Comparison of ENCODE assay signal across 7 cellular contexts in the genomic region with DNA sequence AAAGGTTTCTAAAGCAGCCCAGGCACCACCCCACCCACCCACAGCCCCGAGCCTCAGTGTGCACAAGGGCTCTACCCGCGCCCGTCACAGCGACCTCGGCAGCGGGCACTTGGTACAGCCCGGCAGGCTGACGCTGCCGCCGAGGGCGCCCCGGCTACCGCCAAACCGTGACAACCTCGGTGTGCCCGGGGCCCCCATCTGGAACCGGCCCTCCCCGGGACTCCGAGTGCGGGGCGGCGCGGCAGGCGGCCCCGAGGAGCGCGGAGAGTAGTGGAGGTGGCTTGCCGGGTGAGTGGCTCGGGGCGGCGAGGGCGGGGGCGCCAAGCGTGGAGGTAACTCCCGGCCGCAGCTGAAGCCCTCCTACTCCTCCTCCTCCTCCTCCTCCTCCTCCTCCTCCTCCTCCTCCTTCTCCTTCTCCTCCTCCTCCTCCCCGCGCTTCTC. TPM values are rescaled to one million over a fixed set of nuclear protein-coding genes. Genes with fewer than 3 reads are reported as not detected.
DNase-seq lines count a peak whose midpoint lies in the region; ATAC-seq and TF ChIP-seq lines count a peak whose summit lies in the region.

Gene ISM1 (plus strand): TSS at position 418 of the 441 bp plus-strand sequence. CDS start 503 bp downstream, outside the sequence.

- H3K27me3 ChIP-seq in KMS-11 (ENCODE audit: insufficient read depth, low read depth) (no peaks in the 10 kb centered on the region), left ventricle myocardium inferior (ENCODE audit: low read depth) (peaks cover 87% of the 10 kb centered on the region), gastrocnemius medialis (peaks cover 29 to 41% (median 30%) of the 10 kb centered on the region in 3 donors)

- peak within 1 kb of the TSS; percentile 85 for H3K4me3 Mint-ChIP-seq in activated T-helper 2 cell treated with anti-CD3 and anti-CD28 coated beads, Interferon-gamma antibody, Interleukin-2, Interleukin-4, amounts not matched to agents 10 μg/mL and 5 μg/mL and 100 μg/mL, durations not matched to agents 14 hours and 24 hours and 36 hours (ENCODE audit: low read depth)

- no peaks in the 10 kb centered on the region for H3K9me3 ChIP-seq in left ventricle myocardium inferior (replicated peaks)
- no peaks in the 10 kb centered on the region for H3K9me3 ChIP-seq in gastrocnemius medialis

- peak; percentile 39 for DNase-seq in activated T-helper 2 cell treated with anti-CD3 and anti-CD28 coated beads, Interferon-gamma antibody, Interleukin-2, Interleukin-4, amounts not matched to agents 10 μg/mL and 5 μg/mL and 100 μg/mL, durations not matched to agents 14 hours and 24 hours and 36 hours (ENCODE audit: low spot score)
- no peak for DNase-seq in left ventricle myocardium inferior
- DNase-seq in gastrocnemius medialis: no peak
- DNase-seq in NCI-H2196 treated with DMSO at 0.1 percent for 48 hours (lab: John Stamatoyannopoulos, UW; ENCODE audit: unreplicated experiment): no peak

- H3K36me3 Mint-ChIP-seq in activated T-helper 2 cell treated with anti-CD3 and anti-CD28 coated beads, Interferon-gamma antibody, Interleukin-2, Interleukin-4, amounts not matched to agents 10 μg/mL and 5 μg/mL and 100 μg/mL, durations not matched to agents 14 hours and 24 hours and 36 hours (ENCODE audit: low read depth): peaks cover 7% of the 10 kb centered on the region

- peaks cover 24% of the 10 kb centered on the region for H3K4me1 Mint-ChIP-seq in activated T-helper 2 cell treated with anti-CD3 and anti-CD28 coated beads, Interferon-gamma antibody, Interleukin-2, Interleukin-4, amounts not matched to agents 10 μg/mL and 5 μg/mL and 100 μg/mL, durations not matched to agents 14 hours and 24 hours and 36 hours (ENCODE audit: low read depth)

- intact Hi-C loops in activated T-helper 2 cell treated with anti-CD3 and anti-CD28 coated beads, Interferon-gamma antibody, Interleukin-2, Interleukin-4, amounts not matched to agents 10 μg/mL and 5 μg/mL and 100 μg/mL, durations not matched to agents 14 hours and 24 hours and 36 hours (cut with micrococcal nuclease): loop anchor here (1.0 to 10.0 kb wide), 3 partner anchors 8 to 564 kb away; partner anchors contain the start of genes ESF1 and NDUFAF5
- intact Hi-C loops in left ventricle myocardium inferior (cut with micrococcal nuclease): no loop called here
- intact Hi-C loops in gastrocnemius medialis (cut with DNase I; ENCODE audit: low total_unique reads): no loop called here

- peaks cover 58% of the 10 kb centered on the region for H3K27me3 Mint-ChIP-seq in activated T-helper 2 cell treated with anti-CD3 and anti-CD28 coated beads, Interferon-gamma antibody, Interleukin-2, Interleukin-4, amounts not matched to agents 10 μg/mL and 5 μg/mL and 100 μg/mL, durations not matched to agents 14 hours and 24 hours and 36 hours (ENCODE audit: low read depth)

- no peaks in the 10 kb centered on the region for H3K79me2 ChIP-seq in KMS-11 (ENCODE audit: insufficient read depth, low read depth)

- H3K27ac Mint-ChIP-seq in activated T-helper 2 cell treated with anti-CD3 and anti-CD28 coated beads, Interferon-gamma antibody, Interleukin-2, Interleukin-4, amounts not matched to agents 10 μg/mL and 5 μg/mL and 100 μg/mL, durations not matched to agents 14 hours and 24 hours and 36 hours: peak within 1 kb of the TSS; percentile 39

- no peak for TF ChIP-seq POLR2A in gastrocnemius medialis (IDR thresholded peaks at IDR 0.05)

- H3K36me3 ChIP-seq in KMS-11 (ENCODE audit: insufficient read depth): no peaks in the 10 kb centered on the region
- H3K36me3 ChIP-seq in left ventricle myocardium inferior: no peaks in the 10 kb centered on the region
- no peaks in the 10 kb centered on the region for H3K36me3 ChIP-seq in gastrocnemius medialis

- H3K27ac ChIP-seq in KMS-11 (no peak within 1 kb of the TSS), left ventricle myocardium inferior (replicated peaks) (peak within 1 kb of the TSS; percentile 77), gastrocnemius medialis (peak within 1 kb of the TSS in 2 of 4 donors; percentile 21 to 37)

- ATAC-seq in GM19395 (IDR thresholded peaks at IDR 0.05; ENCODE audit: unreplicated experiment) (peak; percentile 27), gastrocnemius medialis (no peak), HG02798 (IDR thresholded peaks at IDR 0.05; ENCODE audit: poor library complexity, unreplicated experiment) (no peak)

- no peak within 1 kb of the TSS for H3K9ac ChIP-seq in KMS-11

- no peaks in the 10 kb centered on the region for H4K20me1 ChIP-seq in KMS-11 (ENCODE audit: insufficient read depth)

- no peak within 1 kb of the TSS for H3K4me3 ChIP-seq in KMS-11 (IDR thresholded peaks at IDR 0.05; ENCODE audit: insufficient read depth, low read depth, low read length)
- peak within 1 kb of the TSS; percentile 71 for H3K4me3 ChIP-seq in left ventricle myocardium inferior
- peak within 1 kb of the TSS; percentile 47 to 67 (median 55) for H3K4me3 ChIP-seq in gastrocnemius medialis

- peaks cover under 1% of the 10 kb centered on the region for H3K9me3 Mint-ChIP-seq in activated T-helper 2 cell treated with anti-CD3 and anti-CD28 coated beads, Interferon-gamma antibody, Interleukin-2, Interleukin-4, amounts not matched to agents 10 μg/mL and 5 μg/mL and 100 μg/mL, durations not matched to agents 14 hours and 24 hours and 36 hours

- no peak for TF ChIP-seq CTCF in KMS-11 (conservative IDR thresholded peaks at IDR 0.05; ENCODE audit: low read depth, low read length)
- TF ChIP-seq CTCF in left ventricle myocardium inferior (IDR thresholded peaks at IDR 0.05; ENCODE audit: borderline replicate concordance): no peak
- no peak for TF ChIP-seq CTCF in gastrocnemius medialis (IDR thresholded peaks at IDR 0.05 in 4 of 5, conservative IDR thresholded peaks at IDR 0.05 in 1 of 5)

- in situ Hi-C loops in gastrocnemius medialis (cut with MboI; ENCODE audit: low sequenced_read_pairs in 4 of 4): no loop called here

- peak within 1 kb of the TSS; percentile 49 for H2AFZ ChIP-seq in KMS-11 (ENCODE audit: low read depth)

- H3K4me1 ChIP-seq in KMS-11 (ENCODE audit: low read depth, poor library complexity, severe bottlenecking): no peaks in the 10 kb centered on the region
- H3K4me1 ChIP-seq in left ventricle myocardium inferior: peaks cover 40% of the 10 kb centered on the region
- H3K4me1 ChIP-seq in gastrocnemius medialis: peaks cover 3 to 14% of the 10 kb centered on the region in 2 donors

- H3K4me2 ChIP-seq in KMS-11: peak within 1 kb of the TSS; percentile 51; the same call in 1 of the 2 replicates

RNA-seq across cellular contexts. Expression of gene ISM1, which starts in this region (rescaled TPM):
- total RNA-seq in activated T-helper 2 cell treated with anti-CD3 and anti-CD28 coated beads, Interferon-gamma antibody, Interleukin-2, Interleukin-4, amounts not matched to agents 10 μg/mL and 5 μg/mL and 100 μg/mL, durations not matched to agents 14 hours and 24 hours and 36 hours: 3.9 and 4.0 TPM in 2 replicates
- total RNA-seq in left ventricle myocardium inferior: 1.3 TPM
- total RNA-seq in gastrocnemius medialis: 1 to 10 TPM in 1 of 4 donors, under 1 TPM in 3; 0.61 to 3.7 (median 0.78) TPM
